Comparison of ENCODE assay signal across 11 cellular contexts in genomic region chr2:161208527-161209139, GRCh38. TPM values are rescaled to one million over a fixed set of nuclear protein-coding genes. Genes with fewer than 3 reads are reported as not detected.
DNase-seq lines count a peak whose midpoint lies in the region; ATAC-seq and TF ChIP-seq lines count a peak whose summit lies in the region.
"Had no signal": no experiment of that assay in that cellular context is flagged by ENCODE, and none has a peak within 500 bp of the region (broad histone marks: within the 10 kb centered on the region; RNA-seq: fewer than 3 reads in every experiment).

No MANE protein-coding gene starts in this region.

- CTCF ChIA-PET in RWPE1 (lab: Yijun Ruan, JAX), result interaction anchor here (1.0 kb wide), 1 partner anchor 43 kb away, joined by 3 read pairs; no protein-coding TSS in a partner anchor

- POLR2A ChIA-PET in RWPE1 (lab: Yijun Ruan, JAX; ENCODE audit: low non-redundant PET), result no interaction called here

- no peak for TF ChIP-seq CTCF in RWPE1 (conservative IDR thresholded peaks at IDR 0.05; ENCODE audit: low read depth)

- peak; percentile 81 for DNase-seq in A172 (ENCODE audit: low spot score)
- peak; percentile 44 for DNase-seq in RWPE1 (ENCODE audit: low spot score)
- peak; percentile 62 for DNase-seq in fibroblast of the conjunctiva (ENCODE audit: low read depth)
- DNase-seq in NCI-H1092 (lab: John Stamatoyannopoulos, UW), result no peak
- DNase-seq in NCI-H345 (lab: John Stamatoyannopoulos, UW), result no peak
- DNase-seq: activated CD8-positive, alpha-beta memory T cell treated with anti-CD3 and anti-CD28 coated beads for 24 hours; stimulated activated naive CD8-positive, alpha-beta T cell treated with anti-CD3 and anti-CD28 coated beads, Interleukin-15, Interleukin-2, amounts not matched to agents 100 U/mL and 50 U/mL, for 24 hours had no signal

- peak; percentile 52 for ATAC-seq in GM18909 (IDR thresholded peaks at IDR 0.05; ENCODE audit: poor library complexity, unreplicated experiment)
- no peak for ATAC-seq in HG03135 (IDR thresholded peaks at IDR 0.05; ENCODE audit: unreplicated experiment)
- no peak for ATAC-seq in GM19397 (IDR thresholded peaks at IDR 0.05; ENCODE audit: unreplicated experiment)
- ATAC-seq: Panc1; stimulated activated naive CD8-positive, alpha-beta T cell treated with anti-CD3 and anti-CD28 coated beads, Interleukin-15, Interleukin-2, amounts not matched to agents 100 U/mL and 50 U/mL, for 24 hours had no signal

- H3K27ac ChIP-seq in RWPE1, result no peak overlapping the region

RNA-seq across cellular contexts. Expression of gene TANK, which starts 48.4 kb away (rescaled TPM):
- 74.0 and 74.5 TPM in 2 replicates for total RNA-seq in A172 (2014; rRNA removed; shearing (Covaris generic))

Comparison
In these comparisons a context has a peak if more than half of its experiments do, and no peak if none do; other contexts are left out.
1. DNase-seq: peak in A172 (single experiment), RWPE1 (single experiment) and fibroblast of the conjunctiva (single experiment); none in NCI-H1092 (single experiment) and NCI-H345 (single experiment).